ENCODE assay signal across 8 cellular contexts in the genomic region with DNA sequence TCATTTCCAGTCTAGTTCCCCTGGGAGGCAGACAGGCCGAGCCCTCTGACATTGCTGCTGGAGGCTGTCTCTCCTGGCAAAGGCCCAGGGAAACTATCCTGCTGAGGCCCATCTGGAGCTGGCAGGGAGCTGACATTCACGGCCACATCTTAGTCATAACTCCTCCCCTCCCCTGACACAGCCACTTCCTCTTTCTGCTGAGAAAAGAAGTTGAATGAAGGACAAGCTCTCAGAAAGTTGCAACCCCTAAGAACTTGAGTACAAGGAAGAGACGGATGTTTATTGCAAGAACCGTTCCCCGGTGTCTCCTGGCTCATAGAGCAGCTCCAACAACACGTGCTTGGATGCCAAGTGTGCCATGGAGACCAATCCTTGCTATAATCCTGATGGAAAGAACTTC. TPM values are rescaled to one million over a fixed set of nuclear protein-coding genes. Genes with fewer than 3 reads are reported as not detected.
DNase-seq lines count a peak whose midpoint lies in the region; ATAC-seq and TF ChIP-seq lines count a peak whose summit lies in the region.
"Not testable (repeated sequence)": the region's sequence is repeated elsewhere in the genome, so short reads cannot be mapped to it uniquely, and the experiment has no call there.

No MANE protein-coding gene starts in this region.

- peak; percentile 52 for DNase-seq in AG04449 (ENCODE audit: low read depth, low spot score)
- peak; percentile 89 for DNase-seq in MG63
- peak in 33 of 34 experiments; percentile 10 to 60 (median 31) for DNase-seq in T-cell
- DNase-seq in adipocyte (ENCODE audit: low read depth) = peak; percentile 79
- DNase-seq in left ventricle myocardium superior = peak; percentile 76
- DNase-seq in skeletal muscle cell (ENCODE audit: low read depth) = peak; percentile 62

- peak overlapping the region in 1 of 3 donors; percentile 36 for H3K4me3 Mint-ChIP-seq in T-cell

- not testable (repeated sequence) for H3K9ac ChIP-seq in adipocyte (ENCODE audit: low read length)

- CTCF ChIA-PET in AG04449 (lab: Yijun Ruan, JAX); T-cell (lab: Charles Lee): not testable (repeated sequence)

- H3K4me1 ChIP-seq in adipocyte (ENCODE audit: control insufficient read depth, insufficient read depth, low read length) = not testable (repeated sequence)

- not testable (repeated sequence) for H3K27me3 Mint-ChIP-seq in T-cell

- not testable (repeated sequence) for TF ChIP-seq CTCF in AG04449 (IDR thresholded peaks at IDR 0.05; ENCODE audit: insufficient read depth, low read length, missing control alignments)

- H3K27ac Mint-ChIP-seq in T-cell = peak overlapping the region; percentile 86 to 90

- H3K9me3 Mint-ChIP-seq in T-cell = not testable (repeated sequence)

- not testable (repeated sequence) for H3K27me3 ChIP-seq in MG63; adipocyte (replicated peaks; ENCODE audit: control insufficient read depth, insufficient read depth, low read length)

- H3K36me3 ChIP-seq in MG63; adipocyte (ENCODE audit: control insufficient read depth, insufficient read depth, low read length, severe bottlenecking): not testable (repeated sequence)

- POLR2A ChIA-PET in AG04449 (lab: Yijun Ruan, JAX); T-cell (lab: Charles Lee): not testable (repeated sequence)

- not testable (repeated sequence) for H3K4me3 ChIP-seq in AG04449 (ENCODE audit: low read depth, low read length); MG63; adipocyte (ENCODE audit: low read length); skeletal muscle cell (ENCODE audit: low read depth, low read length)

- intact Hi-C loops in left ventricle myocardium superior (cut with micrococcal nuclease) = not testable (repeated sequence)

- H3K4me1 Mint-ChIP-seq in T-cell = peaks cover 5 to 26% (median 21%) of the 10 kb centered on the region in 3 donors

- not testable (repeated sequence) for H3K36me3 Mint-ChIP-seq in T-cell

- not testable (repeated sequence) for H3K9me3 ChIP-seq in MG63; adipocyte (ENCODE audit: control insufficient read depth, low read length)

- ATAC-seq in GM18861 (IDR thresholded peaks at IDR 0.05; ENCODE audit: unreplicated experiment) (peak; percentile 93), HG02852 (IDR thresholded peaks at IDR 0.05; ENCODE audit: unreplicated experiment) (peak; percentile 96), T-cell (replicated peaks in 1 of 4) (peak; percentile 85 to 97 (median 96)), left ventricle myocardium superior (peak; percentile 98)

RNA-seq across cellular contexts. Expression of a gene that starts 21.1 kb away (rescaled TPM):
- 0.23 TPM in 1 of 2 replicates, not detected in the other for total RNA-seq in MG63 (2014; rRNA removed; shearing (Covaris generic); ENCODE audit: low replicate concordance)
- total RNA-seq in T-cell = 10 to 100 TPM; 18.6 to 35.7 (median 19.4) TPM
- total RNA-seq in left ventricle myocardium superior = 7.9 TPM

Comparison
In these comparisons a context has a peak if more than half of its experiments do, and no peak if none do; other contexts are left out.
1. DNase-seq: peak in every context shown above with its lines; median percentile 89 in MG63; 79 in adipocyte; 76 in left ventricle myocardium superior; 62 in skeletal muscle cell; 52 in AG04449; 31 in T-cell.